25 cellular contexts compared by ENCODE assay signal in the genomic region with DNA sequence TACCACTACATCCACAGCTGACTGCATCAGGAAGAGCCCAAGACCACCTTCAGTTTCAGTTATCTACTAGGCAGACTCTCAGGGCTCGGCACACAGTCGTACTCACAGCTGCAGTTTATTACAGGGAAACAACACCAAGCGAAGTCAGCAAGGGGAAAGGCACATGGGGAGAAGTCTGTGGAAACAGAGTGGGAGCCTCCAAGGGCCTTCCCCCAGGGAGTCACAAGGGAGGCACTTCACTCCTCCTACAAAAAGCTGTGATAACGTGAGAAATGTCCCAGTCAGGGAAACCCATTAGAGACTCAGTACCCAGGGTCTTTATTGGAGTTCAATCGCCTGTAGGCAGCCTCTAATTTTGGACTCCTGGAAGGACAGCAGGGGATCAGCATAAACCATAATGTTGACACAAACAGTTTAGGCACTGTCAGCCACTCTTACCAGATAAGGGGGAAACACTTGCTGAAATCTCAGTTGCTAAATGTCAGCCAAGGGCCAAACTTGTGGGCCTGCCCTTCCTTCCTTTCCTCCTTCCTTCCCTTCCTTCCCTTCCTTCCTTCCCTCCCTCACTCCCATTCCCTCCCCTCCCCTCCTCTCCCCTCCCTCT.
"Had no signal": no experiment of that assay in that cellular context is flagged by ENCODE, and none has a peak within 500 bp of the region (broad histone marks: within the 10 kb centered on the region; RNA-seq: fewer than 3 reads in every experiment).

No MANE protein-coding gene starts in this region.

- H3K4me3 ChIP-seq: SJCRH30 had no signal

- H3K4me2 ChIP-seq: SK-N-SH had no signal

- H3K9ac ChIP-seq: SK-N-SH had no signal

- ATAC-seq: activated CD4-positive, alpha-beta T cell treated with anti-CD3 and anti-CD28 coated beads for 36 hours; activated T-helper 17 cell treated with anti-CD3 and anti-CD28 coated beads, Interleukin-2, amount 50 U/mL, for 72 hours had no signal

- FAIRE-seq: astrocyte had no signal

- H3K36me3 ChIP-seq: SJCRH30 had no signal

- H3K27ac ChIP-seq: SJCRH30, VCaP had no signal

- H3K9me3 ChIP-seq: SJCRH30, SK-N-SH had no signal

- H3K27me3 ChIP-seq: SJCRH30 had no signal

- DNase-seq: activated CD4-positive, alpha-beta memory T cell treated with anti-CD3 and anti-CD28 coated beads, Interleukin-2, amount 10 ng/mL, durations not matched to agents 7 days and 5 days; activated CD4-positive, alpha-beta T cell treated with anti-CD3 and anti-CD28 coated beads for 36 hours; activated CD4-positive, alpha-beta T cell treated with anti-CD3 and anti-CD28 coated beads, Interleukin-2, amount 50 U/mL, for 1 hour; activated CD4-positive, CD25-positive, alpha-beta regulatory T cell; activated gamma-delta T cell; activated naive CD4-positive, alpha-beta T cell treated with anti-CD3 and anti-CD28 coated beads for 36 hours; activated T-cell treated with anti-CD3 and anti-CD28 coated beads for 4 hours; activated T-cell treated with anti-CD3 and anti-CD28 coated beads, Interleukin-2, amount 50 U/mL, for 48 hours; amygdala; Karpas-422; MM.1S; NCI-H1105 treated with DMSO at 0.1 percent for 48 hours; NCI-H1436 treated with DMSO at 0.1 percent for 48 hours; NCI-H187; NCI-H2081; NCI-H2171; NCI-H226; NCI-H526 treated with DMSO at 0.1 percent for 48 hours; NCI-H82; SJCRH30; SK-N-SH; T-helper 1 cell had no signal
